ENCODE assay signal across 11 cellular contexts in genomic region chr12:115598827-115599226, GRCh38.
DNase-seq lines count a peak whose midpoint lies in the region; ATAC-seq, FAIRE-seq and TF ChIP-seq lines count a peak whose summit lies in the region.
"Had no signal": no experiment of that assay in that cellular context is flagged by ENCODE, and none has a peak within 500 bp of the region (broad histone marks: within the 10 kb centered on the region; RNA-seq: fewer than 3 reads in every experiment).

No MANE protein-coding gene starts in this region.

- no peak overlapping the region for H2BK20ac ChIP-seq in H9 (ENCODE audit: low read depth, low read length, poor library complexity, severe bottlenecking)

- H4K5ac ChIP-seq in H9 (ENCODE audit: insufficient read length, low read depth, low read length): no peak overlapping the region

- H3K27ac Mint-ChIP-seq in H9: no peak overlapping the region; a peak in 1 of 7 replicates
- H3K27ac Mint-ChIP-seq in astrocyte (ENCODE audit: unreplicated experiment): no peak overlapping the region
- H3K27ac Mint-ChIP-seq in activated T-helper 2 cell treated with anti-CD3 and anti-CD28 coated beads, Interferon-gamma antibody, Interleukin-2, Interleukin-4, amounts not matched to agents 10 μg/mL and 5 μg/mL and 100 μg/mL, durations not matched to agents 14 hours and 24 hours and 36 hours: no peak overlapping the region
- H3K27ac Mint-ChIP-seq: activated CD8-positive, alpha-beta T cell treated with anti-CD3 and anti-CD28 coated beads for 36 hours; IgD-negative memory B cell had no signal

- H3K4me1 ChIP-seq in H9 (ENCODE audit: insufficient read depth, low read length): no peaks in the 10 kb centered on the region
- H3K4me1 ChIP-seq in astrocyte (ENCODE audit: insufficient read depth, low read length): peaks cover 3% of the 10 kb centered on the region
- no peaks in the 10 kb centered on the region for H3K4me1 ChIP-seq in smooth muscle cell (ENCODE audit: low read depth)
- H3K4me1 ChIP-seq: adrenal gland had no signal

- no CpG with 5 or more reads among the region's 17 CpGs for WGBS in H9 (ENCODE audit: extremely low coverage, insufficient read length, low lambda C conversion rate)
- 42% methylated on average over 17 of the region's 17 CpGs for whole genome bisulfite sequencing in smooth muscle cell (ENCODE audit: low lambda C conversion rate)

- H3K23ac ChIP-seq in H9 (ENCODE audit: insufficient read length, low read depth, low read length): no peak overlapping the region

- H3K4me1 Mint-ChIP-seq in H9 (peaks cover 20 to 21% of the 10 kb centered on the region in 2 experiments), astrocyte (ENCODE audit: low read depth, unreplicated experiment) (peaks cover 11% of the 10 kb centered on the region)
- no peaks in the 10 kb centered on the region for H3K4me1 Mint-ChIP-seq in activated T-helper 2 cell treated with anti-CD3 and anti-CD28 coated beads, Interferon-gamma antibody, Interleukin-2, Interleukin-4, amounts not matched to agents 10 μg/mL and 5 μg/mL and 100 μg/mL, durations not matched to agents 14 hours and 24 hours and 36 hours (ENCODE audit: low read depth)
- H3K4me1 Mint-ChIP-seq: IgD-negative memory B cell had no signal

- no peak overlapping the region for H3K18ac ChIP-seq in H9 (ENCODE audit: insufficient read length, low read depth, low read length)

- H3K79me2 ChIP-seq in H9 (ENCODE audit: insufficient read depth, low read length) (no peaks in the 10 kb centered on the region), astrocyte (ENCODE audit: insufficient read depth, low read length) (no peaks in the 10 kb centered on the region), smooth muscle cell (ENCODE audit: low read depth) (no peaks in the 10 kb centered on the region)

- peak overlapping the region; percentile 59; the same call in 1 of the 2 replicates for H3K14ac ChIP-seq in H9 (ENCODE audit: insufficient read depth, low read length)

- intact Hi-C loops in activated T-helper 2 cell treated with anti-CD3 and anti-CD28 coated beads, Interferon-gamma antibody, Interleukin-2, Interleukin-4, amounts not matched to agents 10 μg/mL and 5 μg/mL and 100 μg/mL, durations not matched to agents 14 hours and 24 hours and 36 hours (cut with micrococcal nuclease): no loop called here

- no peak overlapping the region for H3K4ac ChIP-seq in H9 (ENCODE audit: low read depth, low read length)

- H3K27me3 Mint-ChIP-seq in H9 (ENCODE audit: low read depth) (peaks cover 10% of the 10 kb centered on the region), astrocyte (ENCODE audit: low read depth, unreplicated experiment) (peaks cover 24% of the 10 kb centered on the region)
- peaks cover 3% of the 10 kb centered on the region for H3K27me3 Mint-ChIP-seq in activated T-helper 2 cell treated with anti-CD3 and anti-CD28 coated beads, Interferon-gamma antibody, Interleukin-2, Interleukin-4, amounts not matched to agents 10 μg/mL and 5 μg/mL and 100 μg/mL, durations not matched to agents 14 hours and 24 hours and 36 hours (ENCODE audit: low read depth)

- no peak overlapping the region for H4K91ac ChIP-seq in H9 (ENCODE audit: insufficient read length, low read depth, low read length)

- H3K27ac ChIP-seq in H9 (ENCODE audit: insufficient read length, low read depth, low read length): no peak overlapping the region
- no peak overlapping the region for H3K27ac ChIP-seq in astrocyte (ENCODE audit: low read depth, low read length)
- H3K27ac ChIP-seq in smooth muscle cell (ENCODE audit: low read depth): no peak overlapping the region
- H3K27ac ChIP-seq: adrenal gland had no signal

- DNase-seq in H9 (peak; percentile 41), astrocyte (ENCODE audit: low read depth) (peak; percentile 27), islet precursor cell (peak; percentile 68), smooth muscle cell (lab: John Stamatoyannopoulos, UW; ENCODE audit: unreplicated experiment) (no peak), SIG-M5 (lab: John Stamatoyannopoulos, UW) (no peak)
- no peak for DNase-seq in activated T-helper 2 cell treated with anti-CD3 and anti-CD28 coated beads, Interferon-gamma antibody, Interleukin-2, Interleukin-4, amounts not matched to agents 10 μg/mL and 5 μg/mL and 100 μg/mL, durations not matched to agents 14 hours and 24 hours and 36 hours (ENCODE audit: low spot score)
- DNase-seq: activated CD8-positive, alpha-beta T cell treated with anti-CD3 and anti-CD28 coated beads for 36 hours; adrenal gland had no signal

- H3K4me3 ChIP-seq in astrocyte (ENCODE audit: insufficient read depth, low read depth, low read length) (peak overlapping the region; percentile 34), smooth muscle cell (no peak overlapping the region)

- H3K36me3 Mint-ChIP-seq in H9 (ENCODE audit: insufficient read depth in 1 of 3, low read depth in 3 of 3) (no peaks in the 10 kb centered on the region), astrocyte (ENCODE audit: low read depth, unreplicated experiment) (no peaks in the 10 kb centered on the region)
- no peaks in the 10 kb centered on the region for H3K36me3 Mint-ChIP-seq in activated T-helper 2 cell treated with anti-CD3 and anti-CD28 coated beads, Interferon-gamma antibody, Interleukin-2, Interleukin-4, amounts not matched to agents 10 μg/mL and 5 μg/mL and 100 μg/mL, durations not matched to agents 14 hours and 24 hours and 36 hours (ENCODE audit: low read depth)
- H3K36me3 Mint-ChIP-seq: IgD-negative memory B cell had no signal

- no peak overlapping the region for H2BK12ac ChIP-seq in H9 (ENCODE audit: insufficient read length, low read depth, low read length)

- no peak for ATAC-seq in GM21360 (IDR thresholded peaks at IDR 0.05; ENCODE audit: unreplicated experiment)
- no peak for ATAC-seq in HG02840 (IDR thresholded peaks at IDR 0.05; ENCODE audit: low FRiP score, unreplicated experiment)
- ATAC-seq: activated CD8-positive, alpha-beta T cell treated with anti-CD3 and anti-CD28 coated beads for 36 hours had no signal

- H2BK5ac ChIP-seq in H9 (ENCODE audit: insufficient read length, low read length): no peak overlapping the region

- H3T11ph ChIP-seq in H9 (ENCODE audit: low read length): no peak overlapping the region

- no peak overlapping the region for H3K56ac ChIP-seq in H9 (ENCODE audit: insufficient read length, low read depth, low read length)

- no peaks in the 10 kb centered on the region for H3K23me2 ChIP-seq in H9 (ENCODE audit: insufficient read length, low read depth, low read length, poor library complexity, severe bottlenecking)

- no peaks in the 10 kb centered on the region for H3K9me3 ChIP-seq in H9 (ENCODE audit: control insufficient read depth, low read depth, low read length)
- H3K9me3 ChIP-seq in astrocyte (ENCODE audit: insufficient read depth, low read depth, low read length): peaks cover 3% of the 10 kb centered on the region
- no peaks in the 10 kb centered on the region for H3K9me3 ChIP-seq in smooth muscle cell (replicated peaks; ENCODE audit: low read depth)
- H3K9me3 ChIP-seq: adrenal gland had no signal

- H3K36me3 ChIP-seq in astrocyte (ENCODE audit: insufficient read depth, low read length): no peaks in the 10 kb centered on the region
- H3K36me3 ChIP-seq in smooth muscle cell (ENCODE audit: low read depth): no peaks in the 10 kb centered on the region
- H3K36me3 ChIP-seq: adrenal gland had no signal

- no peak overlapping the region for H2AFZ ChIP-seq in H9 (ENCODE audit: low read length)
- peak overlapping the region; percentile 67 for H2AFZ ChIP-seq in astrocyte (ENCODE audit: low read depth, low read length)
- H2AFZ ChIP-seq in smooth muscle cell (ENCODE audit: low read depth): peak overlapping the region; percentile 74

- TF ChIP-seq CTCF in H9 (conservative IDR thresholded peaks at IDR 0.05) (no peak), astrocyte (IDR thresholded peaks at IDR 0.05; ENCODE audit: insufficient read depth, low read depth, low read length) (no peak), smooth muscle cell (IDR thresholded peaks at IDR 0.05; ENCODE audit: borderline replicate concordance, insufficient read depth, poor library complexity, severe bottlenecking) (no peak)

- no peak overlapping the region for H2BK120ac ChIP-seq in H9 (ENCODE audit: low read depth, low read length, poor library complexity, severe bottlenecking)

- H2AK5ac ChIP-seq in H9 (ENCODE audit: insufficient read length, low read length): no peak overlapping the region

- no peaks in the 10 kb centered on the region for H3K79me1 ChIP-seq in H9 (ENCODE audit: insufficient read depth, low read depth, low read length, poor library complexity, severe bottlenecking)

- no peaks in the 10 kb centered on the region for H3K27me3 ChIP-seq in H9 (ENCODE audit: insufficient read depth, low read length)
- peaks cover 6% of the 10 kb centered on the region for H3K27me3 ChIP-seq in astrocyte (ENCODE audit: insufficient read depth, low read length)
- H3K27me3 ChIP-seq in smooth muscle cell (ENCODE audit: low read depth): no peaks in the 10 kb centered on the region
- H3K27me3 ChIP-seq: adrenal gland had no signal

- H3K9ac ChIP-seq in H9 (ENCODE audit: extremely low read depth, insufficient read length, low read length): no peak overlapping the region
- H3K9ac ChIP-seq in astrocyte (ENCODE audit: low read length): peak overlapping the region; percentile 37
- H3K9ac ChIP-seq in smooth muscle cell (ENCODE audit: low read depth): no peak overlapping the region

- H2BK15ac ChIP-seq in H9 (ENCODE audit: low read depth, low read length): no peak overlapping the region; the same call in 1 of the 2 replicates

- H4K8ac ChIP-seq in H9 (replicated peaks; ENCODE audit: insufficient read length, low read depth, low read length): no peak overlapping the region

- H3K9me3 Mint-ChIP-seq in H9 (no peaks in the 10 kb centered on the region), astrocyte (ENCODE audit: unreplicated experiment) (peaks cover 24% of the 10 kb centered on the region)
- peaks cover 18% of the 10 kb centered on the region for H3K9me3 Mint-ChIP-seq in activated T-helper 2 cell treated with anti-CD3 and anti-CD28 coated beads, Interferon-gamma antibody, Interleukin-2, Interleukin-4, amounts not matched to agents 10 μg/mL and 5 μg/mL and 100 μg/mL, durations not matched to agents 14 hours and 24 hours and 36 hours

- H3K4me2 ChIP-seq in H9 (ENCODE audit: insufficient read depth, insufficient read length, low read length): no peak overlapping the region
- peak overlapping the region; percentile 80 for H3K4me2 ChIP-seq in astrocyte (ENCODE audit: low read length)
- peak overlapping the region; percentile 76 for H3K4me2 ChIP-seq in smooth muscle cell

- peaks cover 4% of the 10 kb centered on the region for H3F3A ChIP-seq in smooth muscle cell (ENCODE audit: low read depth)

- H4K20me1 ChIP-seq in H9 (ENCODE audit: control insufficient read depth, insufficient read depth, insufficient read length) (no peaks in the 10 kb centered on the region), astrocyte (ENCODE audit: insufficient read depth, low read length) (no peaks in the 10 kb centered on the region), smooth muscle cell (ENCODE audit: low read depth) (no peaks in the 10 kb centered on the region)

- no peak for FAIRE-seq in astrocyte (lab: Jason Lieb, UNC)

- H3K4me3 Mint-ChIP-seq in H9 (no peak overlapping the region), astrocyte (ENCODE audit: unreplicated experiment) (no peak overlapping the region)
- no peak overlapping the region for H3K4me3 Mint-ChIP-seq in activated T-helper 2 cell treated with anti-CD3 and anti-CD28 coated beads, Interferon-gamma antibody, Interleukin-2, Interleukin-4, amounts not matched to agents 10 μg/mL and 5 μg/mL and 100 μg/mL, durations not matched to agents 14 hours and 24 hours and 36 hours (ENCODE audit: low read depth)
- H3K4me3 Mint-ChIP-seq: activated CD8-positive, alpha-beta T cell treated with anti-CD3 and anti-CD28 coated beads for 36 hours; IgD-negative memory B cell had no signal

Comparison
In these comparisons a context has a peak if more than half of its experiments do, and no peak if none do; other contexts are left out.
1. DNase-seq: peak in H9 (single experiment), astrocyte (single experiment) and islet precursor cell (single experiment); none in smooth muscle cell (single experiment), SIG-M5 (single experiment) and activated T-helper 2 cell treated with anti-CD3 and anti-CD28 coated beads, Interferon-gamma antibody, Interleukin-2, Interleukin-4, amounts not matched to agents 10 μg/mL and 5 μg/mL and 100 μg/mL, durations not matched to agents 14 hours and 24 hours and 36 hours (single experiment).